8 cellular contexts compared by ENCODE assay signal in the genomic region with DNA sequence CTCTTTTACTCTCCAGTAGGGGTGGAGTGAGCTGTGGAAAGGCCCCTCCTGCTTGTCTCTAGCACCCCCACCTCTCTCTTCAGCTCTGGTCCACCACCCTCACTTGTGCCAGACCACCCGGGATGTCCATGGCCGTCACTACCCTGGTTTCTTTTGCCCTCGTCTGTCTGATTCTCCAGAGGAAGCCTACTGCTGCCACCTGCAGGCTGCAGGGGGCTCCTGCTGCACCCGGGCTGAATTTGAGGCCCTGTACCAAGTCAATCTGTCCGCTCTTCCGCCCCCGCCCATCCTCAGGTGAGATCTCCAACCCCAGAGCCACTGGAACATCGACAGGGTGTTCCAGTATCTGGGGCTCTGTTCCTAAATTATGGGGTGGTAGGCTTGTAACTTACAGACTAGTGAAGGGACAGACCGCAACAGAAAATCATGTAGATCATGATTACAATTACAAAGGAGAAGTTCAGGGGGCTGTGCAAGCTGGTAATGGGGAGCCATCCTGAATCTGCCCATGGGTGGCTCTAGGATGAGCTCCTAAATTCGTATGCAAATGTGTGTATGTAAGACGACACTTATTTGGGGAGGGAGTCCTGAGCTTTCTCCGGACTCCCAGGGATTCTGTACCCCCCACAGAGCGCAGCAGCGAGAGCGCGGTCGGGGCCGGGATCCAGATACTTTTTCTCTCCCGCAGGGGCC. TPM values are rescaled to one million over a fixed set of nuclear protein-coding genes. Genes with fewer than 3 reads are reported as not detected.
DNase-seq lines count a peak whose midpoint lies in the region; ATAC-seq and TF ChIP-seq lines count a peak whose summit lies in the region.

No MANE protein-coding gene starts in this region.

- DNase-seq in AG10803 (ENCODE audit: low read depth), result peak; percentile 78
- DNase-seq in HS-5 (ENCODE audit: low read depth), result peak; percentile 36
- peak; percentile 60 for DNase-seq in NCI-H82 treated with DMSO at 0.1 percent for 48 hours (lab: John Stamatoyannopoulos, UW; ENCODE audit: unreplicated experiment)
- DNase-seq in activated CD8-positive, alpha-beta T cell treated with anti-CD3 and anti-CD28 coated beads for 36 hours, result peak; percentile 96
- peak; percentile 80 for DNase-seq in effector CD4-positive, alpha-beta T cell
- DNase-seq in lung microvascular endothelial cell (ENCODE audit: low read depth in 2 of 2), result peak; percentile 84
- peak; percentile 65 to 73 (median 72) for DNase-seq in stimulated activated CD4-positive, alpha-beta T cell treated with anti-CD3 and anti-CD28 coated beads, TNF-alpha, amount 100 ng/mL, for 4 hours (ENCODE audit: low read depth in 3 of 3)

- peak; percentile 39 for ATAC-seq in GM19395 (IDR thresholded peaks at IDR 0.05; ENCODE audit: unreplicated experiment)
- ATAC-seq in activated CD8-positive, alpha-beta T cell treated with anti-CD3 and anti-CD28 coated beads for 36 hours, result peak; percentile 43

- H3K27ac Mint-ChIP-seq in activated CD8-positive, alpha-beta T cell treated with anti-CD3 and anti-CD28 coated beads for 36 hours, result peak overlapping the region; percentile 91

- peak overlapping the region; percentile 81 for H3K4me3 ChIP-seq in AG10803 (ENCODE audit: low read length)

- H3K4me1 Mint-ChIP-seq in activated CD8-positive, alpha-beta T cell treated with anti-CD3 and anti-CD28 coated beads for 36 hours (ENCODE audit: low read depth), result peaks cover 32% of the 10 kb centered on the region

- POLR2A ChIA-PET in activated CD8-positive, alpha-beta T cell treated with anti-CD3 and anti-CD28 coated beads for 36 hours (lab: Charles Lee), result interaction anchor here (0.6 to 13.4 kb wide), 13 partner anchors 9 to 217 kb away, joined by 3 to 133 read pairs (median 3); a partner anchor contains a TSS

- H3K4me3 Mint-ChIP-seq in activated CD8-positive, alpha-beta T cell treated with anti-CD3 and anti-CD28 coated beads for 36 hours, result peak overlapping the region; percentile 74

- peak; percentile 86 for TF ChIP-seq CTCF in AG10803 (conservative IDR thresholded peaks at IDR 0.05; ENCODE audit: low read length)
- peak; percentile 87 for TF ChIP-seq CTCF in activated CD8-positive, alpha-beta T cell treated with anti-CD3 and anti-CD28 coated beads for 36 hours (IDR thresholded peaks at IDR 0.05)

- peaks cover 15% of the 10 kb centered on the region for H3K36me3 Mint-ChIP-seq in activated CD8-positive, alpha-beta T cell treated with anti-CD3 and anti-CD28 coated beads for 36 hours (ENCODE audit: low read depth)

- CTCF ChIA-PET in activated CD8-positive, alpha-beta T cell treated with anti-CD3 and anti-CD28 coated beads for 36 hours (lab: Charles Lee), result interaction anchor here (0.7 to 11.3 kb wide), 28 partner anchors 8 to 615 kb away, joined by 3 to 255 read pairs (median 6); a partner anchor contains a TSS

- intact Hi-C loops in activated CD8-positive, alpha-beta T cell treated with anti-CD3 and anti-CD28 coated beads for 36 hours (cut with micrococcal nuclease), result no loop called here

- H3K9me3 Mint-ChIP-seq in activated CD8-positive, alpha-beta T cell treated with anti-CD3 and anti-CD28 coated beads for 36 hours, result no peaks in the 10 kb centered on the region

- no peaks in the 10 kb centered on the region for H3K27me3 Mint-ChIP-seq in activated CD8-positive, alpha-beta T cell treated with anti-CD3 and anti-CD28 coated beads for 36 hours

RNA-seq across cellular contexts. Expression of a gene that starts 0.7 kb away (rescaled TPM):
- 10 to 100 TPM; 65.0 to 66.8 TPM for total RNA-seq in activated CD8-positive, alpha-beta T cell treated with anti-CD3 and anti-CD28 coated beads for 36 hours
- 80.9 and 93.1 TPM in 2 replicates for total RNA-seq in lung microvascular endothelial cell

RNA-seq across cellular contexts. Expression of a gene that starts 2.1 kb away (rescaled TPM):
- 10 to 100 TPM; 34.2 to 35.6 TPM for total RNA-seq in activated CD8-positive, alpha-beta T cell treated with anti-CD3 and anti-CD28 coated beads for 36 hours
- 8.1 and 9.2 TPM in 2 replicates for total RNA-seq in lung microvascular endothelial cell

RNA-seq across cellular contexts. Expression of a gene that starts 20.3 kb away (rescaled TPM):
- 10 to 100 TPM; 30.0 to 30.9 TPM for total RNA-seq in activated CD8-positive, alpha-beta T cell treated with anti-CD3 and anti-CD28 coated beads for 36 hours
- 3.3 and 4.6 TPM in 2 replicates for total RNA-seq in lung microvascular endothelial cell

RNA-seq across cellular contexts. Expression of a gene that starts 31.3 kb away (rescaled TPM):
- 10 to 100 TPM; 85.0 to 87.7 TPM for total RNA-seq in activated CD8-positive, alpha-beta T cell treated with anti-CD3 and anti-CD28 coated beads for 36 hours
- 16.8 and 28.8 TPM in 2 replicates for total RNA-seq in lung microvascular endothelial cell

RNA-seq across cellular contexts. Expression of a gene that starts 50.1 kb away (rescaled TPM):
- 1 to 10 TPM; 4.1 to 4.6 TPM for total RNA-seq in activated CD8-positive, alpha-beta T cell treated with anti-CD3 and anti-CD28 coated beads for 36 hours
- total RNA-seq in lung microvascular endothelial cell, result 45.5 and 49.0 TPM in 2 replicates

Comparison
In these comparisons a context has a peak if more than half of its experiments do, and no peak if none do; other contexts are left out.
1. Peak in every context shown above with its lines: DNase-seq, ATAC-seq and H3K4me3 ChIP-seq.
2. DNase-seq: peak in every context shown above with its lines; median percentile 96 in activated CD8-positive, alpha-beta T cell treated with anti-CD3 and anti-CD28 coated beads for 36 hours; 84 in lung microvascular endothelial cell; 80 in effector CD4-positive, alpha-beta T cell; 78 in AG10803; 72 in stimulated activated CD4-positive, alpha-beta T cell treated with anti-CD3 and anti-CD28 coated beads, TNF-alpha, amount 100 ng/mL, for 4 hours; 60 in NCI-H82 treated with DMSO at 0.1 percent for 48 hours; 36 in HS-5.